1 cellular context compared by ENCODE assay signal in the genomic region with DNA sequence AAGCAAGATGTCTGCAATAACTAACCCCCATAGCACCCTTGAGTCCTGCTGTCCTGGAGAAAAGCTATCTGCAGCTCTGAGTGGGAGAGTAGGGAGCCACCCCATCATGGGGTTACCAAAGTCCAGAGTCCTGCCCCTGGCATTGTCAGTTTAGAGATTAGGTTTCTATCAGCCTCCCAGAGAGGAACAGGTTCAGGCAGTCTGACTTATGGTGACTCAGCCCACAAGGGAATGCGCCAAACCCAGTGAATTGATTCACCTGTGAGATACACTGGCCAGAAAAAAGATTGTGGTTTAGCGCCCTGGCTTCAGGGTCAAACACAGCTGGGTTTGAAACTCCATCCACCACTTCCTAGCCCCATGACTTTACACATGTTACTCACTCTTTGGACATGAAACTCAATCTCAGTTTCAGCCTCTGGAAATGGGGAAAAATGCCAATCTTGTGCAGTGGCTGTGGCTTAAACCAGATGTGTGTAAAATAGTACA.
TF ChIP-seq lines count a peak whose summit lies in the region.

No MANE protein-coding gene starts in this region.

TF ChIP-seq in K562, 482 proteins besides CTCF, POLR2A, EP300 and RAD21 (continued from another document and continues in another):
- peak; percentile 64; the same call in 1 of the 2 replicates for TF ChIP-seq RUNX1 (IDR thresholded peaks at IDR 0.05; ENCODE audit: low read depth)
- TF ChIP-seq MBD2 (IDR thresholded peaks at IDR 0.05; ENCODE audit: borderline replicate concordance, low read depth): peak; percentile 35; the same call in 1 of the 2 replicates
- peak; percentile 71 for TF ChIP-seq SPI1 (IDR thresholded peaks at IDR 0.05; ENCODE audit: borderline replicate concordance, low read depth, low read length)
- TF ChIP-seq JUN (IDR thresholded peaks at IDR 0.05; ENCODE audit: borderline replicate concordance, low read depth, low read length): peak; percentile 68; the same call in 1 of the 2 replicates
- TF ChIP-seq JUN (CRISPR knock-in tag; IDR thresholded peaks at IDR 0.05; ENCODE audit: borderline replicate concordance): no peak
- TF ChIP-seq PHF8 (IDR thresholded peaks at IDR 0.05; ENCODE audit: borderline replicate concordance, low read length): no peak
- TF ChIP-seq, protein P1, sequence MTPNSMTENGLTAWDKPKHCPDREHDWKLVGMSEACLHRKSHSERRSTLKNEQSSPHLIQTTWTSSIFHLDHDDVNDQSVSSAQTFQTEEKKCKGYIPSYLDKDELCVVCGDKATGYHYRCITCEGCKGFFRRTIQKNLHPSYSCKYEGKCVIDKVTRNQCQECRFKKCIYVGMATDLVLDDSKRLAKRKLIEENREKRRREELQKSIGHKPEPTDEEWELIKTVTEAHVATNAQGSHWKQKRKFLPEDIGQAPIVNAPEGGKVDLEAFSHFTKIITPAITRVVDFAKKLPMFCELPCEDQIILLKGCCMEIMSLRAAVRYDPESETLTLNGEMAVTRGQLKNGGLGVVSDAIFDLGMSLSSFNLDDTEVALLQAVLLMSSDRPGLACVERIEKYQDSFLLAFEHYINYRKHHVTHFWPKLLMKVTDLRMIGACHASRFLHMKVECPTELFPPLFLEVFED (CRISPR knock-in tag; conservative IDR thresholded peaks at IDR 0.05): no peak
- peak; percentile 88 for TF ChIP-seq NFE2 (IDR thresholded peaks at IDR 0.05; ENCODE audit: low read depth)
- peak; percentile 58 for TF ChIP-seq CREM (IDR thresholded peaks at IDR 0.05; ENCODE audit: low read depth)
- TF ChIP-seq HDAC2 (IDR thresholded peaks at IDR 0.05): peak; percentile 91
- TF ChIP-seq, protein P2, sequence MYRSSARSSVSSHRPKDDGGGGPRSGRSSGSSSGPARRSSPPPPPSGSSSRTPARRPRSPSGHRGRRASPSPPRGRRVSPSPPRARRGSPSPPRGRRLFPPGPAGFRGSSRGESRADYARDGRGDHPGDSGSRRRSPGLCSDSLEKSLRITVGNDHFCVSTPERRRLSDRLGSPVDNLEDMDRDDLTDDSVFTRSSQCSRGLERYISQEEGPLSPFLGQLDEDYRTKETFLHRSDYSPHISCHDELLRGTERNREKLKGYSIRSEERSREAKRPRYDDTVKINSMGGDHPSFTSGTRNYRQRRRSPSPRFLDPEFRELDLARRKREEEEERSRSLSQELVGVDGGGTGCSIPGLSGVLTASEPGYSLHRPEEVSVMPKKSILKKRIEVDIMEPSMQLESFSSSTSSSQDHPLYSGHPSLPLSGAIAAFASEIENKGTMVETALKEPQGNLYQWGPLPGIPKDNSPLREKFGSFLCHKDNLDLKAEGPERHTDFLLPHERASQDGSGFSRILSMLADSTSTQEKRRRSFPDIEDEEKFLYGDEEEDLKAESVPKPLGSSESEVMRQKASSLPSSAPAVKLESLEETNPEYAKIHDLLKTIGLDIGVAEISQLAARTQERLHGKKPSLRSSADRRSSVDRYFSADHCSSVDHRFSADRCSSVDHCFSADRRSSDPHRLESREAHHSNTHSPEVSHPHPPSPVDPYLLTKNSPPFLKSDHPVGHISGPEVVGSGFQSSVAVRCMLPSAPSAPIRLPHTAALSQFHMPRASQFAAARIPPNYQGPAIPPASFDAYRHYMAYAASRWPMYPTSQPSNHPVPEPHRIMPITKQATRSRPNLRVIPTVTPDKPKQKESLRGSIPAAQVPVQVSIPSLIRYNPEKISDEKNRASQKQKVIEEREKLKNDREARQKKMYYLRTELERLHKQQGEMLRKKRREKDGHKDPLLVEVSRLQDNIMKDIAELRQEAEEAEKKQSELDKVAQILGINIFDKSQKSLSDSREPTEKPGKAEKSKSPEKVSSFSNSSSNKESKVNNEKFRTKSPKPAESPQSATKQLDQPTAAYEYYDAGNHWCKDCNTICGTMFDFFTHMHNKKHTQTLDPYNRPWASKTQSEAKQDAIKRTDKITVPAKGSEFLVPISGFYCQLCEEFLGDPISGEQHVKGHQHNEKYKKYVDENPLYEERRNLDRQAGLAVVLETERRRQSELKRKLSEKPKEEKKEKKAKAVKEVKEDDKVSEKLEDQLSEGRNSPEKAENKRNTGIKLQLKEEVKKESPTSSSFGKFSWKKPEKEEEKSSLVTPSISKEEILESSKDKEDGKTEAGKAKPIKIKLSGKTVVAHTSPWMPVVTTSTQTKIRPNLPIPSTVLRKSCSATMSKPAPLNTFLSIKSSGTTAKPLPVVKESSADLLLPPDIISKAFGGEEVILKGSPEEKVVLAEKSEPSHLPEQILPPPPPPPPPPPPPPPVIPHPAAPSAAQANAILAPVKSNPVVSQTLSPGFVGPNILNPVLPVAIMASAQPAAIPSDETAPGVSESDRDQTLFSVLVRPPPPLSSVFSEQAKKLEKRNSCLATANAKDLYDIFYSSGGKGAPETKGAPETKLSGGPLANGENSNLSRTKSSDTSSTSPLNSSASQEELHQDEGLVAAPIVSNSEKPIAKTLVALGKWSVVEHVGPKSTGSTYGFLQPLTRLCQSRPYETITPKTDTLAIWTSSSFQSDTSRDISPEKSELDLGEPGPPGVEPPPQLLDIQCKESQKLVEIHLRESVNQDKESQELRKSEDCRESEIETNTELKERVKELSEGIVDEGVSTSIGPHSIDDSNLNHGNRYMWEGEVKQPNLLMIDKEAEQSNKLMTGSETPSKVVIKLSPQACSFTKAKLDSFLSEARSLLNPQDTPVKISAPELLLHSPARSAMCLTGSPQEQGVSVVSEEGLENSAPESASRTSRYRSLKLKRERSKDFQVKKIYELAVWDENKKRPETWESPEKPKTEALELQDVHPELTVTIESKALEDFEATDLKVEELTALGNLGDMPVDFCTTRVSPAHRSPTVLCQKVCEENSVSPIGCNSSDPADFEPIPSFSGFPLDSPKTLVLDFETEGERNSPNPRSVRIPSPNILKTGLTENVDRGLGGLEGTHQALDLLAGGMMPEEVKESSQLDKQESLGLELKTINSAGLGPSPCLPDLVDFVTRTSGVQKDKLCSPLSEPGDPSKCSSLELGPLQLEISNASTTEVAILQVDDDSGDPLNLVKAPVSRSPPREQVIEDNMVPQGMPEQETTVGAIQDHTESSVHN (IDR thresholded peaks at IDR 0.05; ENCODE audit: borderline replicate concordance in 1 of 2, low read depth in 1 of 2): peak in 1 of 2 experiments; percentile 63; a peak in 1 of 4 replicates
- TF ChIP-seq KAT2B (IDR thresholded peaks at IDR 0.05; ENCODE audit: low read depth, low read length): no peak
- no peak for TF ChIP-seq IRF2 (CRISPR knock-in tag; IDR thresholded peaks at IDR 0.05)
- TF ChIP-seq MYNN (IDR thresholded peaks at IDR 0.05): peak; percentile 87; the same call in 1 of the 2 replicates
- no peak for TF ChIP-seq MYNN (CRISPR knock-in tag; IDR thresholded peaks at IDR 0.05)
- peak; percentile 44; the same call in 1 of the 2 replicates for TF ChIP-seq SOX6 (IDR thresholded peaks at IDR 0.05)
- no peak for TF ChIP-seq ARID2 (IDR thresholded peaks at IDR 0.05)
- TF ChIP-seq ATF7 (IDR thresholded peaks at IDR 0.05): peak; percentile 28; the same call in 1 of the 2 replicates
- peak; percentile 82 for TF ChIP-seq KLF16 (IDR thresholded peaks at IDR 0.05)
- TF ChIP-seq NFYB (IDR thresholded peaks at IDR 0.05; ENCODE audit: extremely low read depth, insufficient read length): no peak
- no peak for TF ChIP-seq PHF21A (IDR thresholded peaks at IDR 0.05; ENCODE audit: borderline replicate concordance, low read depth)
- no peak; the same call in 1 of the 2 replicates for TF ChIP-seq NBN (IDR thresholded peaks at IDR 0.05; ENCODE audit: low read depth)
- peak; percentile 56; the same call in 1 of the 2 replicates for TF ChIP-seq BACH1 (tag; IDR thresholded peaks at IDR 0.05)
- TF ChIP-seq CTBP1 (IDR thresholded peaks at IDR 0.05; ENCODE audit: borderline replicate concordance): peak; percentile 87
- TF ChIP-seq, protein P3, sequence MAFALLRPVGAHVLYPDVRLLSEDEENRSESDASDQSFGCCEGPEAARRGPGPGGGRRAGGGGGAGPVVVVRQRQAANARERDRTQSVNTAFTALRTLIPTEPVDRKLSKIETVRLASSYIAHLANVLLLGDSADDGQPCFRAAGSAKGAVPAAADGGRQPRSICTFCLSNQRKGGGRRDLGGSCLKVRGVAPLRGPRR (CRISPR knock-in tag; IDR thresholded peaks at IDR 0.05): no peak
- no peak for TF ChIP-seq HIVEP1 (CRISPR knock-in tag; IDR thresholded peaks at IDR 0.05)
- no peak for TF ChIP-seq POLR2B (IDR thresholded peaks at IDR 0.05; ENCODE audit: low read depth, partially characterized antibody)
- TF ChIP-seq ERF (CRISPR knock-in tag; IDR thresholded peaks at IDR 0.05): no peak
- peak; percentile 74; the same call in 1 of the 2 replicates for TF ChIP-seq RNF2 (IDR thresholded peaks at IDR 0.05)
- TF ChIP-seq MTA3 (IDR thresholded peaks at IDR 0.05; ENCODE audit: borderline replicate concordance): peak; percentile 45; the same call in 1 of the 2 replicates
- TF ChIP-seq ZNF316 (IDR thresholded peaks at IDR 0.05): peak; percentile 14; the same call in 1 of the 2 replicates
- TF ChIP-seq, protein P4, sequence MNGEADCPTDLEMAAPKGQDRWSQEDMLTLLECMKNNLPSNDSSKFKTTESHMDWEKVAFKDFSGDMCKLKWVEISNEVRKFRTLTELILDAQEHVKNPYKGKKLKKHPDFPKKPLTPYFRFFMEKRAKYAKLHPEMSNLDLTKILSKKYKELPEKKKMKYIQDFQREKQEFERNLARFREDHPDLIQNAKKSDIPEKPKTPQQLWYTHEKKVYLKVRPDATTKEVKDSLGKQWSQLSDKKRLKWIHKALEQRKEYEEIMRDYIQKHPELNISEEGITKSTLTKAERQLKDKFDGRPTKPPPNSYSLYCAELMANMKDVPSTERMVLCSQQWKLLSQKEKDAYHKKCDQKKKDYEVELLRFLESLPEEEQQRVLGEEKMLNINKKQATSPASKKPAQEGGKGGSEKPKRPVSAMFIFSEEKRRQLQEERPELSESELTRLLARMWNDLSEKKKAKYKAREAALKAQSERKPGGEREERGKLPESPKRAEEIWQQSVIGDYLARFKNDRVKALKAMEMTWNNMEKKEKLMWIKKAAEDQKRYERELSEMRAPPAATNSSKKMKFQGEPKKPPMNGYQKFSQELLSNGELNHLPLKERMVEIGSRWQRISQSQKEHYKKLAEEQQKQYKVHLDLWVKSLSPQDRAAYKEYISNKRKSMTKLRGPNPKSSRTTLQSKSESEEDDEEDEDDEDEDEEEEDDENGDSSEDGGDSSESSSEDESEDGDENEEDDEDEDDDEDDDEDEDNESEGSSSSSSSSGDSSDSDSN (IDR thresholded peaks at IDR 0.05; ENCODE audit: borderline replicate concordance in 1 of 2, low read depth in 2 of 2, low read length in 2 of 2): 0 out of 4 replicates have a peak, but pooled peaks of 1 of the 2 experiments have one; percentile 15
- no peak for TF ChIP-seq YY1 (IDR thresholded peaks at IDR 0.05; ENCODE audit: borderline replicate concordance in 1 of 3, control insufficient read depth in 1 of 3, extremely low read depth in 1 of 3, insufficient read depth in 3 of 3, insufficient read length in 1 of 3, insufficient replicate concordance in 2 of 3, low read depth in 1 of 3, low read length in 2 of 3)
- no peak for TF ChIP-seq RFX7 (CRISPR knock-in tag; IDR thresholded peaks at IDR 0.05)
- TF ChIP-seq SMARCA4 (IDR thresholded peaks at IDR 0.05): peak; percentile 75; the same call in 1 of the 2 replicates
- TF ChIP-seq, protein P5, sequence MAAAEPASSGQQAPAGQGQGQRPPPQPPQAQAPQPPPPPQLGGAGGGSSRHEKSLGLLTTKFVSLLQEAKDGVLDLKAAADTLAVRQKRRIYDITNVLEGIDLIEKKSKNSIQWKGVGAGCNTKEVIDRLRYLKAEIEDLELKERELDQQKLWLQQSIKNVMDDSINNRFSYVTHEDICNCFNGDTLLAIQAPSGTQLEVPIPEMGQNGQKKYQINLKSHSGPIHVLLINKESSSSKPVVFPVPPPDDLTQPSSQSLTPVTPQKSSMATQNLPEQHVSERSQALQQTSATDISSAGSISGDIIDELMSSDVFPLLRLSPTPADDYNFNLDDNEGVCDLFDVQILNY (CRISPR knock-in tag; IDR thresholded peaks at IDR 0.05): no peak
- no peak for TF ChIP-seq SIRT6 (IDR thresholded peaks at IDR 0.05; ENCODE audit: low read depth, low read length)
- TF ChIP-seq DPF2 (IDR thresholded peaks at IDR 0.05): peak; percentile 83
- 0 out of 2 replicates have a peak, but pooled peaks have one; percentile 13 for TF ChIP-seq CREB1 (IDR thresholded peaks at IDR 0.05)
- TF ChIP-seq CREB1 (CRISPR knock-in tag; IDR thresholded peaks at IDR 0.05): no peak
- no peak for TF ChIP-seq PCBP2 (IDR thresholded peaks at IDR 0.05; ENCODE audit: low read depth, low read length, poor library complexity, severe bottlenecking)
- TF ChIP-seq SMARCA5 (IDR thresholded peaks at IDR 0.05): no peak
- TF ChIP-seq ARID1B (IDR thresholded peaks at IDR 0.05): peak; percentile 82
- TF ChIP-seq, protein P6, sequence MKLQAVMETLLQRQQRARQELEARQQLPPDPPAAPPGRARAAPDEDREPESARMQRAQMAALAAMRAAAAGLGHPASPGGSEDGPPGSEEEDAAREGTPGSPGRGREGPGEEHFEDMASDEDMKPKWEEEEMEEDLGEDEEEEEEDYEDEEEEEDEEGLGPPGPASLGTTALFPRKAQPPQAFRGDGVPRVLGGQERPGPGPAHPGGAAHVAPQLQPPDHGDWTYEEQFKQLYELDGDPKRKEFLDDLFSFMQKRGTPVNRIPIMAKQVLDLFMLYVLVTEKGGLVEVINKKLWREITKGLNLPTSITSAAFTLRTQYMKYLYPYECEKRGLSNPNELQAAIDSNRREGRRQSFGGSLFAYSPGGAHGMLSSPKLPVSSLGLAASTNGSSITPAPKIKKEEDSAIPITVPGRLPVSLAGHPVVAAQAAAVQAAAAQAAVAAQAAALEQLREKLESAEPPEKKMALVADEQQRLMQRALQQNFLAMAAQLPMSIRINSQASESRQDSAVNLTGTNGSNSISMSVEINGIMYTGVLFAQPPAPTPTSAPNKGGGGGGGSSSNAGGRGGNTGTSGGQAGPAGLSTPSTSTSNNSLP (IDR thresholded peaks at IDR 0.05; ENCODE audit: borderline replicate concordance, low read depth, low read length): peak; percentile 36; the same call in 1 of the 2 replicates
- no peak for TF ChIP-seq HEY1 (CRISPR knock-in tag; IDR thresholded peaks at IDR 0.05; ENCODE audit: borderline replicate concordance)
- 0 out of 2 replicates have a peak, but pooled peaks have one; percentile 35 for TF ChIP-seq SMARCC2 (IDR thresholded peaks at IDR 0.05; ENCODE audit: low read depth)
- peak; percentile 98 for TF ChIP-seq KDM1A (IDR thresholded peaks at IDR 0.05)
- TF ChIP-seq MAFG (tag; conservative IDR thresholded peaks at IDR 0.05): no peak
